Comparison of ENCODE assay signal across 14 cellular contexts in the genomic region with DNA sequence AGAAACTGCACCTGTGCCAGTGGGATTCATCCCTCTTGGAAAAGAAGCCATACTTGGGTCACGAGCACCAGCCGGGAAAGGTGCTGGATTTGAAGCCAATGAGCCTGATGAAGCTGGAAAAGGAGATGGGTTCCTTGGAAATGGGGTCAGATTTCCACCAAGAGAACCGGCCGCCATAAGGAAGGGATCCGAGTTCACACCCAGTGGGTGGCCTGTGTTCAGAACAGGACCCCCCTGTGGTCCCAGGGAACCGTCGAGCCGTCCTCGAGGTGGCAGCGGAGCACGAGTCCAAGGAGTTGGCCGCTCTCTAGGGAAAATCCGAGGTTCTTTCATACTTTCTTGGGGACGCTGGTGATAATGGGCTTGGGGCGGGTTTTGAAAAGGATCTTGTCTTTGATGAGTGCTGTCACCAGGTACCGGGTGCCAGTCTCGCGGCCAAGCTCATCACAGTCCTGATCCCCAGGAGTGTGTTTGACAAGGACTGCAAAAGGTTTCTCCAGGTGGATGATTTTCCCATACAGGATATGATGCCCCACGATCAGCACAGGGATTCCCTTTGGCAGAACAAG.
"Had no signal": no experiment of that assay in that cellular context is flagged by ENCODE, and none has a peak within 500 bp of the region (broad histone marks: within the 10 kb centered on the region; RNA-seq: fewer than 3 reads in every experiment).

No MANE protein-coding gene starts in this region.

- H3K27me3 Mint-ChIP-seq: effector memory CD8-positive, alpha-beta T cell; naive thymus-derived CD8-positive, alpha-beta T cell had no signal

- H3K27me3 ChIP-seq: esophagus muscularis mucosa, gastrocnemius medialis, heart right ventricle, neutrophil, sigmoid colon had no signal

- H3K4me3 Mint-ChIP-seq: effector memory CD8-positive, alpha-beta T cell; naive thymus-derived CD8-positive, alpha-beta T cell had no signal

- H3K9me3 ChIP-seq: esophagus muscularis mucosa, gastrocnemius medialis, heart right ventricle, mucosa of descending colon, neutrophil, sigmoid colon had no signal

- DNase-seq: effector memory CD8-positive, alpha-beta T cell; gastrocnemius medialis; heart right ventricle; hypothalamus; naive thymus-derived CD8-positive, alpha-beta T cell; sigmoid colon; stimulated activated CD4-positive, alpha-beta T cell treated with anti-CD3 and anti-CD28 coated beads, Interleukin-12 subunit alpha, Interleukin-12 subunit beta, amount 100 ng/mL, for 4 hours; stimulated activated naive CD4-positive, alpha-beta T cell treated with Interleukin-2 at 50 U/mL for 16 hours; trophoblast cell had no signal

- H3K27ac ChIP-seq: epithelial cell of prostate, esophagus muscularis mucosa, heart right ventricle, neutrophil, sigmoid colon, skin epidermis had no signal

- H3K27ac Mint-ChIP-seq: effector memory CD8-positive, alpha-beta T cell had no signal

- H3K4me3 ChIP-seq: esophagus muscularis mucosa, gastrocnemius medialis, heart right ventricle, mucosa of descending colon, sigmoid colon, skin epidermis had no signal

- ATAC-seq: effector memory CD8-positive, alpha-beta T cell; gastrocnemius medialis; mucosa of descending colon; naive thymus-derived CD8-positive, alpha-beta T cell had no signal

- H3K9me3 Mint-ChIP-seq: effector memory CD8-positive, alpha-beta T cell; naive thymus-derived CD8-positive, alpha-beta T cell had no signal
